ENCODE assay signal across 16 cellular contexts in the genomic region with DNA sequence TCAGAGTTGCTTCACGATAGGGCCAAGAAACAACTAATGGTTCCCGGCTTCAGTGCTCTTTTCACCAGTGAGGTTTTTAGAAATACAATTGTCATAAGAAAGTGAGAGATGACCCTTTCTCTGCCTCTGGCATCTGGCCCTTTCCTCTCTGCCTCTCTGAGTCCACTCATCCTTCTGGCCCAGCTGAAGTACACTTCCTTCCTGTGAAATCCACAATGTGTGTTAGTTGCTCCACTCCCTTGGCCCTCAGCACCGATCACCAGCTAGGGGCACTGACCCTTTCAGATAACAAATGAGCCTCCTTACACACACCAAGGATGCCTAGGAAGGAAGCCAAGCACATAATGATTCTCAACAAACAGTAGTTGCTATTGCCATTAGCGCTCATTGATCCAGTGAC. TPM values are rescaled to one million over a fixed set of nuclear protein-coding genes. Genes with fewer than 3 reads are reported as not detected.
A peak's percentile ranks its signal among the peaks of the same experiment; 100 is the strongest.
DNase-seq lines count a peak whose midpoint lies in the region; TF ChIP-seq lines count a peak whose summit lies in the region.
"Had no signal": no experiment of that assay in that cellular context is flagged by ENCODE, and none has a peak within 500 bp of the region (broad histone marks: within the 10 kb centered on the region; RNA-seq: fewer than 3 reads in every experiment).

No MANE protein-coding gene starts in this region.

- no peaks in the 10 kb centered on the region for H3K27me3 ChIP-seq in PC-9 (ENCODE audit: insufficient read depth, low read depth)
- H3K27me3 ChIP-seq: BLaER1 treated with 17β-estradiol and CSF1 and Interleukin-3, amounts not matched to agents 10 nM and 100 nM had no signal

- no peak overlapping the region for H2AFZ ChIP-seq in PC-9

- H3K79me2 ChIP-seq in PC-9 (ENCODE audit: low read depth): no peaks in the 10 kb centered on the region

- POLR2A ChIA-PET in PC-9 (lab: Charles Lee; ENCODE audit: unreplicated experiment): no interaction called here

- H3K4me3 ChIP-seq in fibroblast of mammary gland (ENCODE audit: control insufficient read depth, low read depth, low read length): no peak overlapping the region
- H3K4me3 ChIP-seq in PC-9: no peak overlapping the region
- H3K4me3 ChIP-seq: BLaER1 treated with 17β-estradiol and CSF1 and Interleukin-3, amounts not matched to agents 10 nM and 100 nM had no signal

- DNase-seq in activated CD8-positive, alpha-beta memory T cell treated with anti-CD3 and anti-CD28 coated beads for 24 hours: peak; percentile 19
- no peak for DNase-seq in activated CD8-positive, alpha-beta memory T cell treated with anti-CD3 and anti-CD28 coated beads, Interleukin-2, amount 50 U/mL, for 48 hours
- peak; percentile 46 for DNase-seq in fibroblast of mammary gland (ENCODE audit: low read depth)
- DNase-seq in mucosa of gallbladder (ENCODE audit: low spot score): peak; percentile 68
- DNase-seq in iPS-NIHi7 (ENCODE audit: extremely low spot score): no peak
- no peak for DNase-seq in DMS 273 treated with DMSO at 0.1 percent for 48 hours (lab: John Stamatoyannopoulos, UW)
- DNase-seq in PC-9: no peak
- DNase-seq in amygdala (lab: John Stamatoyannopoulos, UW): no peak
- DNase-seq: 8988T; CD8-positive, alpha-beta memory T cell; DMS79 treated with DMSO at 0.1 percent for 48 hours; NCI-H187 treated with DMSO at 0.1 percent for 48 hours; PC-3 had no signal

- BruUV-seq in PC-9 (replicated peaks; lab: Mats Ljungman, UMichigan): no TSS peak

- H3F3A ChIP-seq in PC-9 (ENCODE audit: insufficient read depth, low read depth): no peaks in the 10 kb centered on the region

- no peaks in the 10 kb centered on the region for H4K20me1 ChIP-seq in PC-9 (ENCODE audit: insufficient read depth)
- H4K20me1 ChIP-seq: BLaER1 treated with 17β-estradiol and CSF1 and Interleukin-3, amounts not matched to agents 10 nM and 100 nM had no signal

- H3K36me3 ChIP-seq in PC-9 (ENCODE audit: low read depth): no peaks in the 10 kb centered on the region
- H3K36me3 ChIP-seq: BLaER1 treated with 17β-estradiol and CSF1 and Interleukin-3, amounts not matched to agents 10 nM and 100 nM had no signal

- H3K27ac ChIP-seq in PC-9: no peak overlapping the region
- H3K27ac ChIP-seq: BLaER1 treated with 17β-estradiol and CSF1 and Interleukin-3, amounts not matched to agents 10 nM and 100 nM; HL-60 had no signal

- no peaks in the 10 kb centered on the region for H3K9me2 ChIP-seq in PC-9 (ENCODE audit: insufficient read depth)

- no peaks in the 10 kb centered on the region for H3K9me3 ChIP-seq in PC-9 (ENCODE audit: insufficient read depth, low read depth)

- no peak for TF ChIP-seq CTCF in fibroblast of mammary gland (conservative IDR thresholded peaks at IDR 0.05; ENCODE audit: control insufficient read depth, insufficient read depth, low read depth, low read length)
- no peak for TF ChIP-seq CTCF in PC-9 (conservative IDR thresholded peaks at IDR 0.05)

- intact Hi-C loops in PC-9 (cut with micrococcal nuclease; ENCODE audit: unreplicated experiment): no loop called here

- H3K4me1 ChIP-seq in PC-9 (replicated peaks; ENCODE audit: insufficient read depth): peaks cover 30% of the 10 kb centered on the region

- CTCF ChIA-PET in PC-9 (lab: Charles Lee): no interaction called here

- no peak overlapping the region for H3K4me2 ChIP-seq in PC-9
- H3K4me2 ChIP-seq: BLaER1 treated with 17β-estradiol and CSF1 and Interleukin-3, amounts not matched to agents 10 nM and 100 nM had no signal

RNA-seq across cellular contexts. Expression of a gene that starts 3.0 kb away (rescaled TPM):
- total RNA-seq in mucosa of gallbladder: not detected
- total RNA-seq in PC-9 (2021): 0.24 TPM in 1 of 2 replicates, not detected in the other
- total RNA-seq: CD8-positive, alpha-beta memory T cell; PC-3; SK-MEL-5 had no signal

RNA-seq across cellular contexts. Expression of a gene that starts 38.8 kb away (rescaled TPM):
- total RNA-seq in mucosa of gallbladder (6.0 TPM), PC-9 (2021) (3.4 and 6.9 TPM in 2 replicates)

Comparison
In these comparisons a context has a peak if more than half of its experiments do, and no peak if none do; other contexts are left out.
1. DNase-seq: peak in activated CD8-positive, alpha-beta memory T cell treated with anti-CD3 and anti-CD28 coated beads for 24 hours (single experiment), fibroblast of mammary gland (single experiment) and mucosa of gallbladder (single experiment); none in activated CD8-positive, alpha-beta memory T cell treated with anti-CD3 and anti-CD28 coated beads, Interleukin-2, amount 50 U/mL, for 48 hours (single experiment), iPS-NIHi7 (single experiment), DMS 273 treated with DMSO at 0.1 percent for 48 hours (single experiment), PC-9 (0 of 2) and amygdala (0 of 56).